ENCODE assay signal across 8 cellular contexts in genomic region chr9:85900504-85901201, GRCh38. TPM values are rescaled to one million over a fixed set of nuclear protein-coding genes. Genes with fewer than 3 reads are reported as not detected.
A peak's percentile ranks its signal among the peaks of the same experiment; 100 is the strongest.
DNase-seq lines count a peak whose midpoint lies in the region; ATAC-seq, FAIRE-seq and TF ChIP-seq lines count a peak whose summit lies in the region.

No MANE protein-coding gene starts in this region.

- H3K27me3 ChIP-seq in CD4-positive, alpha-beta T cell (ENCODE audit: control insufficient read depth, insufficient read depth, low read length): no peaks in the 10 kb centered on the region
- H3K27me3 ChIP-seq in Peyer's patch (no peaks in the 10 kb centered on the region), lower lobe of right lung (ENCODE audit: low read depth) (no peaks in the 10 kb centered on the region)

- H3K9me3 ChIP-seq in CD4-positive, alpha-beta T cell (ENCODE audit: control insufficient read depth, low read length): no peaks in the 10 kb centered on the region
- H3K9me3 ChIP-seq in Peyer's patch (no peaks in the 10 kb centered on the region), lower lobe of right lung (no peaks in the 10 kb centered on the region)

- peak; percentile 83 for FAIRE-seq in H54 (lab: Jason Lieb, UNC)

- H3K36me3 ChIP-seq in Peyer's patch (no peaks in the 10 kb centered on the region), lower lobe of right lung (no peaks in the 10 kb centered on the region)

- no peaks in the 10 kb centered on the region for H3K27me3 Mint-ChIP-seq in CD4-positive, alpha-beta T cell

- no peaks in the 10 kb centered on the region for H3K4me1 ChIP-seq in Peyer's patch
- no peaks in the 10 kb centered on the region for H3K4me1 ChIP-seq in lower lobe of right lung

- POLR2A ChIA-PET in CD4-positive, alpha-beta T cell (lab: Charles Lee): no interaction called here

- H3K4me3 ChIP-seq in Peyer's patch: no peak overlapping the region
- no peak overlapping the region for H3K4me3 ChIP-seq in astrocyte of the spinal cord (ENCODE audit: low read depth, low read length)
- no peak overlapping the region for H3K4me3 ChIP-seq in lower lobe of right lung

- intact Hi-C loops in CD4-positive, alpha-beta T cell (cut with DNase I, micrococcal nuclease): no loop called here
- intact Hi-C loops in lower lobe of right lung (cut with DNase I): no loop called here
- intact Hi-C loops in posterior vena cava (cut with DNase I): no loop called here

- no peaks in the 10 kb centered on the region for H3K36me3 Mint-ChIP-seq in CD4-positive, alpha-beta T cell (ENCODE audit: low read depth)

- H3K9me3 Mint-ChIP-seq in CD4-positive, alpha-beta T cell: no peaks in the 10 kb centered on the region

- in situ Hi-C loops in astrocyte of the spinal cord (cut with HindIII; ENCODE audit: low sequenced_read_pairs): no loop called here

- H3K27ac ChIP-seq in CD4-positive, alpha-beta T cell (ENCODE audit: low read depth, low read length): no peak overlapping the region
- H3K27ac ChIP-seq in Peyer's patch: no peak overlapping the region
- H3K27ac ChIP-seq in lower lobe of right lung: no peak overlapping the region

- CTCF ChIA-PET in CD4-positive, alpha-beta T cell (lab: Charles Lee): no interaction called here

- TF ChIP-seq CTCF in CD4-positive, alpha-beta T cell (IDR thresholded peaks at IDR 0.05): peak; percentile 26
- TF ChIP-seq CTCF in Peyer's patch (IDR thresholded peaks at IDR 0.05) (peak in 4 of 6 experiments; percentile 19 to 32 (median 24)), astrocyte of the spinal cord (IDR thresholded peaks at IDR 0.05; ENCODE audit: low read depth, low read length) (peak; percentile 72), lower lobe of right lung (IDR thresholded peaks at IDR 0.05) (peak; percentile 53)

- H3K27ac Mint-ChIP-seq in CD4-positive, alpha-beta T cell: no peak overlapping the region

- no peak overlapping the region for H3K4me3 Mint-ChIP-seq in CD4-positive, alpha-beta T cell

- peaks cover 6% of the 10 kb centered on the region for H3K4me1 Mint-ChIP-seq in CD4-positive, alpha-beta T cell (ENCODE audit: low read depth)

- DNase-seq in CD4-positive, alpha-beta T cell: peak in 8 of 10 experiments; percentile 1 to 22 (median 11)
- DNase-seq in H54 (ENCODE audit: insufficient read length, low spot score) (peak; percentile 31), Peyer's patch (no peak), astrocyte of the spinal cord (ENCODE audit: low read depth, low spot score) (peak; percentile 29), lower lobe of right lung (no peak), NCI-H1092 treated with DMSO at 0.1 percent for 48 hours (lab: John Stamatoyannopoulos, UW) (no peak), posterior vena cava (ENCODE audit: low spot score) (no peak)

- no peak for ATAC-seq in CD4-positive, alpha-beta T cell (ENCODE audit: poor library complexity)
- peak; percentile 47 for ATAC-seq in lower lobe of right lung
- ATAC-seq in HG02970 (IDR thresholded peaks at IDR 0.05; ENCODE audit: low FRiP score, unreplicated experiment): no peak

- no peak for TF ChIP-seq POLR2A in H54 (IDR thresholded peaks at IDR 0.05; ENCODE audit: low read depth, low read length)
- no peak for TF ChIP-seq POLR2A in Peyer's patch (IDR thresholded peaks at IDR 0.05)

RNA-seq across cellular contexts. Expression of gene NAA35, which starts 40.3 kb away (rescaled TPM):
- total RNA-seq in CD4-positive, alpha-beta T cell: 10 to 100 TPM; 19.4 to 19.8 TPM
- total RNA-seq in Peyer's patch: 10 to 100 TPM; 16.8 to 50.3 (median 24.8) TPM
- total RNA-seq in lower lobe of right lung: 20.3 TPM
- 10 to 100 TPM; 15.7 to 25.7 TPM for total RNA-seq in posterior vena cava

Comparison
In these comparisons a context has a peak if more than half of its experiments do, and no peak if none do; other contexts are left out.
1. ATAC-seq: peak in lower lobe of right lung (2 of 2); none in CD4-positive, alpha-beta T cell (single experiment) and HG02970 (single experiment).
2. DNase-seq: peak in CD4-positive, alpha-beta T cell (8 of 10), H54 (single experiment) and astrocyte of the spinal cord (single experiment); none in Peyer's patch (0 of 3), lower lobe of right lung (single experiment), NCI-H1092 treated with DMSO at 0.1 percent for 48 hours (single experiment) and posterior vena cava (single experiment).
3. Peak in every context shown above with its lines, with median percentiles within 50 percentile points of each other: CTCF ChIP-seq.